In the genomic region with DNA sequence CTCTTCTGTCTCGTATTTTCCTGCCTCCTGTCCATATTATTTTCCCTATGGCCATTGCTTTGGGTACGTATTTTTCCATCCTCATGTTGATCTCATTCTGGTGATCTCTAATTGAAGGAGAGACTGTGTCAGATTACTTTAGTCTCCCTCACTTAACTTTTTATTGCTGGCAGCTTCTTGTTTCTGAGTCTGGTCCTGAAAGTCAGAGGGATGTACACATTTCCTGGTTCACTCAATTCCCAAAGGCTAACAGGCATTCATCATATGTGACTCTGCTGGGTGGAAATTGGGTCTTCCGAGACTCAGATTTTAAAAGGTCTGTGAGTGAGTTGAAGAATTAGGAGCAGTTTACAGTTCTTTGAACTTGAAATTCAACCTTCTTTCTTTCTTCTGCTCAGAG, we compare ENCODE assay signal across 16 cellular contexts.
"Had no signal": no experiment of that assay in that cellular context is flagged by ENCODE, and none has a peak within 500 bp of the region (broad histone marks: within the 10 kb centered on the region; RNA-seq: fewer than 3 reads in every experiment).

No MANE protein-coding gene starts in this region.

- ATAC-seq: activated T-helper 17 cell treated with anti-CD3 and anti-CD28 coated beads, Interleukin-2, amount 50 U/mL, for 72 hours; body of pancreas; left lobe of liver; sciatic nerve had no signal

- H3K27ac Mint-ChIP-seq: activated CD4-positive, alpha-beta memory T cell treated with anti-CD3 and anti-CD28 coated beads for 36 hours; activated T-helper 17 cell treated with anti-CD3 and anti-CD28 coated beads, Interleukin-2, amount 50 U/mL, for 72 hours; neural progenitor cell; stimulated activated naive B cell treated with anti-CD40 and anti-IgM and Interleukin-4, amounts not matched to agents 10 μg/mL and 1 μg/mL and 100 μg/mL, for 72 hours had no signal

- DNase-seq: activated CD4-positive, alpha-beta memory T cell treated with anti-CD3 and anti-CD28 coated beads for 36 hours; activated CD4-positive, alpha-beta T cell treated with anti-CD3 and anti-CD28 coated beads for 4 hours; activated naive CD4-positive, alpha-beta T cell; activated T-cell treated with anti-CD3 and anti-CD28 coated beads, Interleukin-2, amount 50 U/mL, for 1 hour; body of pancreas; foreskin fibroblast; midbrain; spleen; stimulated activated CD4-positive, alpha-beta T cell treated with anti-CD3 and anti-CD28 coated beads, Interleukin-4, amount 100 ng/mL, for 4 hours; stimulated activated naive B cell treated with anti-CD40 and anti-IgM and Interleukin-4, amounts not matched to agents 10 μg/mL and 1 μg/mL and 100 μg/mL, for 72 hours; T-helper 2 cell; upper lobe of left lung had no signal

- H3K27me3 Mint-ChIP-seq: activated CD4-positive, alpha-beta memory T cell treated with anti-CD3 and anti-CD28 coated beads for 36 hours; activated T-helper 17 cell treated with anti-CD3 and anti-CD28 coated beads, Interleukin-2, amount 50 U/mL, for 72 hours; stimulated activated naive B cell treated with anti-CD40 and anti-IgM and Interleukin-4, amounts not matched to agents 10 μg/mL and 1 μg/mL and 100 μg/mL, for 72 hours had no signal

- H3K9me3 Mint-ChIP-seq: activated T-helper 17 cell treated with anti-CD3 and anti-CD28 coated beads, Interleukin-2, amount 50 U/mL, for 72 hours had no signal

- H3K4me3 Mint-ChIP-seq: activated CD4-positive, alpha-beta memory T cell treated with anti-CD3 and anti-CD28 coated beads for 36 hours; activated T-helper 17 cell treated with anti-CD3 and anti-CD28 coated beads, Interleukin-2, amount 50 U/mL, for 72 hours; neural progenitor cell; stimulated activated naive B cell treated with anti-CD40 and anti-IgM and Interleukin-4, amounts not matched to agents 10 μg/mL and 1 μg/mL and 100 μg/mL, for 72 hours had no signal
